Comparison of ENCODE assay signal across 1 cellular context in genomic region chr6:43170452-43171283, GRCh38.
TF ChIP-seq lines count a peak whose summit lies in the region.

Gene SRF, plus strand, starts transcription at chr6:43171269. Its CDS starts 388 bp downstream, at chr6:43171657.

TF ChIP-seq in K562, 482 proteins besides CTCF, POLR2A, EP300 and RAD21 (continued from another document and continues in another):
- TF ChIP-seq, protein P1, sequence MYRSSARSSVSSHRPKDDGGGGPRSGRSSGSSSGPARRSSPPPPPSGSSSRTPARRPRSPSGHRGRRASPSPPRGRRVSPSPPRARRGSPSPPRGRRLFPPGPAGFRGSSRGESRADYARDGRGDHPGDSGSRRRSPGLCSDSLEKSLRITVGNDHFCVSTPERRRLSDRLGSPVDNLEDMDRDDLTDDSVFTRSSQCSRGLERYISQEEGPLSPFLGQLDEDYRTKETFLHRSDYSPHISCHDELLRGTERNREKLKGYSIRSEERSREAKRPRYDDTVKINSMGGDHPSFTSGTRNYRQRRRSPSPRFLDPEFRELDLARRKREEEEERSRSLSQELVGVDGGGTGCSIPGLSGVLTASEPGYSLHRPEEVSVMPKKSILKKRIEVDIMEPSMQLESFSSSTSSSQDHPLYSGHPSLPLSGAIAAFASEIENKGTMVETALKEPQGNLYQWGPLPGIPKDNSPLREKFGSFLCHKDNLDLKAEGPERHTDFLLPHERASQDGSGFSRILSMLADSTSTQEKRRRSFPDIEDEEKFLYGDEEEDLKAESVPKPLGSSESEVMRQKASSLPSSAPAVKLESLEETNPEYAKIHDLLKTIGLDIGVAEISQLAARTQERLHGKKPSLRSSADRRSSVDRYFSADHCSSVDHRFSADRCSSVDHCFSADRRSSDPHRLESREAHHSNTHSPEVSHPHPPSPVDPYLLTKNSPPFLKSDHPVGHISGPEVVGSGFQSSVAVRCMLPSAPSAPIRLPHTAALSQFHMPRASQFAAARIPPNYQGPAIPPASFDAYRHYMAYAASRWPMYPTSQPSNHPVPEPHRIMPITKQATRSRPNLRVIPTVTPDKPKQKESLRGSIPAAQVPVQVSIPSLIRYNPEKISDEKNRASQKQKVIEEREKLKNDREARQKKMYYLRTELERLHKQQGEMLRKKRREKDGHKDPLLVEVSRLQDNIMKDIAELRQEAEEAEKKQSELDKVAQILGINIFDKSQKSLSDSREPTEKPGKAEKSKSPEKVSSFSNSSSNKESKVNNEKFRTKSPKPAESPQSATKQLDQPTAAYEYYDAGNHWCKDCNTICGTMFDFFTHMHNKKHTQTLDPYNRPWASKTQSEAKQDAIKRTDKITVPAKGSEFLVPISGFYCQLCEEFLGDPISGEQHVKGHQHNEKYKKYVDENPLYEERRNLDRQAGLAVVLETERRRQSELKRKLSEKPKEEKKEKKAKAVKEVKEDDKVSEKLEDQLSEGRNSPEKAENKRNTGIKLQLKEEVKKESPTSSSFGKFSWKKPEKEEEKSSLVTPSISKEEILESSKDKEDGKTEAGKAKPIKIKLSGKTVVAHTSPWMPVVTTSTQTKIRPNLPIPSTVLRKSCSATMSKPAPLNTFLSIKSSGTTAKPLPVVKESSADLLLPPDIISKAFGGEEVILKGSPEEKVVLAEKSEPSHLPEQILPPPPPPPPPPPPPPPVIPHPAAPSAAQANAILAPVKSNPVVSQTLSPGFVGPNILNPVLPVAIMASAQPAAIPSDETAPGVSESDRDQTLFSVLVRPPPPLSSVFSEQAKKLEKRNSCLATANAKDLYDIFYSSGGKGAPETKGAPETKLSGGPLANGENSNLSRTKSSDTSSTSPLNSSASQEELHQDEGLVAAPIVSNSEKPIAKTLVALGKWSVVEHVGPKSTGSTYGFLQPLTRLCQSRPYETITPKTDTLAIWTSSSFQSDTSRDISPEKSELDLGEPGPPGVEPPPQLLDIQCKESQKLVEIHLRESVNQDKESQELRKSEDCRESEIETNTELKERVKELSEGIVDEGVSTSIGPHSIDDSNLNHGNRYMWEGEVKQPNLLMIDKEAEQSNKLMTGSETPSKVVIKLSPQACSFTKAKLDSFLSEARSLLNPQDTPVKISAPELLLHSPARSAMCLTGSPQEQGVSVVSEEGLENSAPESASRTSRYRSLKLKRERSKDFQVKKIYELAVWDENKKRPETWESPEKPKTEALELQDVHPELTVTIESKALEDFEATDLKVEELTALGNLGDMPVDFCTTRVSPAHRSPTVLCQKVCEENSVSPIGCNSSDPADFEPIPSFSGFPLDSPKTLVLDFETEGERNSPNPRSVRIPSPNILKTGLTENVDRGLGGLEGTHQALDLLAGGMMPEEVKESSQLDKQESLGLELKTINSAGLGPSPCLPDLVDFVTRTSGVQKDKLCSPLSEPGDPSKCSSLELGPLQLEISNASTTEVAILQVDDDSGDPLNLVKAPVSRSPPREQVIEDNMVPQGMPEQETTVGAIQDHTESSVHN (IDR thresholded peaks at IDR 0.05; ENCODE audit: borderline replicate concordance in 1 of 2, low read depth in 1 of 2): no peak
- no peak for TF ChIP-seq MEF2A (IDR thresholded peaks at IDR 0.05; ENCODE audit: control insufficient read depth, low read depth, low read length)
- no peak for TF ChIP-seq SRSF1 (IDR thresholded peaks at IDR 0.05; ENCODE audit: low read depth, low read length)
- no peak for TF ChIP-seq ZBTB5 (IDR thresholded peaks at IDR 0.05)
- no peak for TF ChIP-seq MTF1 (CRISPR knock-in tag; IDR thresholded peaks at IDR 0.05; ENCODE audit: borderline replicate concordance)
- no peak for TF ChIP-seq RFX5 (IDR thresholded peaks at IDR 0.05; ENCODE audit: low read depth, low read length)
- no peak for TF ChIP-seq BRF1 (IDR thresholded peaks at IDR 0.05; ENCODE audit: borderline replicate concordance, extremely low read depth, insufficient read length)
- TF ChIP-seq PRPF4 (IDR thresholded peaks at IDR 0.05; ENCODE audit: insufficient read depth, low read depth, low read length, poor library complexity, severe bottlenecking): no peak
- TF ChIP-seq, protein P2, sequence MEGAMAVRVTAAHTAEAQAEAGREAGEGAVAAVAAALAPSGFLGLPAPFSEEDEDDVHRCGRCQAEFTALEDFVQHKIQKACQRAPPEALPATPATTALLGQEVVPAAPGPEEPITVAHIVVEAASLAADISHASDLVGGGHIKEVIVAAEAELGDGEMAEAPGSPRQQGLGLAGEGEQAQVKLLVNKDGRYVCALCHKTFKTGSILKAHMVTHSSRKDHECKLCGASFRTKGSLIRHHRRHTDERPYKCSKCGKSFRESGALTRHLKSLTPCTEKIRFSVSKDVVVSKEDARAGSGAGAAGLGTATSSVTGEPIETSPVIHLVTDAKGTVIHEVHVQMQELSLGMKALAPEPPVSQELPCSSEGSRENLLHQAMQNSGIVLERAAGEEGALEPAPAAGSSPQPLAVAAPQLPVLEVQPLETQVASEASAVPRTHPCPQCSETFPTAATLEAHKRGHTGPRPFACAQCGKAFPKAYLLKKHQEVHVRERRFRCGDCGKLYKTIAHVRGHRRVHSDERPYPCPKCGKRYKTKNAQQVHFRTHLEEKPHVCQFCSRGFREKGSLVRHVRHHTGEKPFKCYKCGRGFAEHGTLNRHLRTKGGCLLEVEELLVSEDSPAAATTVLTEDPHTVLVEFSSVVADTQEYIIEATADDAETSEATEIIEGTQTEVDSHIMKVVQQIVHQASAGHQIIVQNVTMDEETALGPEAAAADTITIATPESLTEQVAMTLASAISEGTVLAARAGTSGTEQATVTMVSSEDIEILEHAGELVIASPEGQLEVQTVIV (CRISPR knock-in tag; IDR thresholded peaks at IDR 0.05; ENCODE audit: borderline replicate concordance): no peak
- TF ChIP-seq, protein P3, sequence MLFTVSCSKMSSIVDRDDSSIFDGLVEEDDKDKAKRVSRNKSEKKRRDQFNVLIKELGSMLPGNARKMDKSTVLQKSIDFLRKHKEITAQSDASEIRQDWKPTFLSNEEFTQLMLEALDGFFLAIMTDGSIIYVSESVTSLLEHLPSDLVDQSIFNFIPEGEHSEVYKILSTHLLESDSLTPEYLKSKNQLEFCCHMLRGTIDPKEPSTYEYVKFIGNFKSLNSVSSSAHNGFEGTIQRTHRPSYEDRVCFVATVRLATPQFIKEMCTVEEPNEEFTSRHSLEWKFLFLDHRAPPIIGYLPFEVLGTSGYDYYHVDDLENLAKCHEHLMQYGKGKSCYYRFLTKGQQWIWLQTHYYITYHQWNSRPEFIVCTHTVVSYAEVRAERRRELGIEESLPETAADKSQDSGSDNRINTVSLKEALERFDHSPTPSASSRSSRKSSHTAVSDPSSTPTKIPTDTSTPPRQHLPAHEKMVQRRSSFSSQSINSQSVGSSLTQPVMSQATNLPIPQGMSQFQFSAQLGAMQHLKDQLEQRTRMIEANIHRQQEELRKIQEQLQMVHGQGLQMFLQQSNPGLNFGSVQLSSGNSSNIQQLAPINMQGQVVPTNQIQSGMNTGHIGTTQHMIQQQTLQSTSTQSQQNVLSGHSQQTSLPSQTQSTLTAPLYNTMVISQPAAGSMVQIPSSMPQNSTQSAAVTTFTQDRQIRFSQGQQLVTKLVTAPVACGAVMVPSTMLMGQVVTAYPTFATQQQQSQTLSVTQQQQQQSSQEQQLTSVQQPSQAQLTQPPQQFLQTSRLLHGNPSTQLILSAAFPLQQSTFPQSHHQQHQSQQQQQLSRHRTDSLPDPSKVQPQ (CRISPR knock-in tag; IDR thresholded peaks at IDR 0.05; ENCODE audit: borderline replicate concordance): no peak
- no peak for TF ChIP-seq ZNF780A (CRISPR knock-in tag; IDR thresholded peaks at IDR 0.05)
- TF ChIP-seq ZNF79 (CRISPR knock-in tag; IDR thresholded peaks at IDR 0.05; ENCODE audit: low read depth): 0 out of 2 replicates have a peak, but pooled peaks have one; percentile 26
- peak; percentile 85 for TF ChIP-seq FOS (IDR thresholded peaks at IDR 0.05; ENCODE audit: extremely low read depth, insufficient read length)
- no peak for TF ChIP-seq ZNF707 (CRISPR knock-in tag; conservative IDR thresholded peaks at IDR 0.05)
- no peak for TF ChIP-seq SPI1 (IDR thresholded peaks at IDR 0.05; ENCODE audit: borderline replicate concordance, low read depth, low read length)
- TF ChIP-seq SRSF3 (IDR thresholded peaks at IDR 0.05; ENCODE audit: insufficient read depth, low read length): no peak
- TF ChIP-seq, protein P4, sequence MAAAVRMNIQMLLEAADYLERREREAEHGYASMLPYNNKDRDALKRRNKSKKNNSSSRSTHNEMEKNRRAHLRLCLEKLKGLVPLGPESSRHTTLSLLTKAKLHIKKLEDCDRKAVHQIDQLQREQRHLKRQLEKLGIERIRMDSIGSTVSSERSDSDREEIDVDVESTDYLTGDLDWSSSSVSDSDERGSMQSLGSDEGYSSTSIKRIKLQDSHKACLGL (CRISPR knock-in tag; IDR thresholded peaks at IDR 0.05; ENCODE audit: borderline replicate concordance, poor library complexity, severe bottlenecking): no peak
- no peak for TF ChIP-seq TRIM24 (IDR thresholded peaks at IDR 0.05)
- TF ChIP-seq TARDBP (IDR thresholded peaks at IDR 0.05): no peak; the same call in 1 of the 2 replicates
- no peak for TF ChIP-seq CC2D1A (IDR thresholded peaks at IDR 0.05)
- no peak for TF ChIP-seq ESRRB (CRISPR knock-in tag; IDR thresholded peaks at IDR 0.05; ENCODE audit: borderline replicate concordance)
- no peak for TF ChIP-seq ZNF316 (IDR thresholded peaks at IDR 0.05)
- TF ChIP-seq ZNF76 (CRISPR knock-in tag; IDR thresholded peaks at IDR 0.05; ENCODE audit: borderline replicate concordance): no peak
- TF ChIP-seq MECOM (CRISPR knock-in tag; IDR thresholded peaks at IDR 0.05): no peak
- TF ChIP-seq BRD4 (IDR thresholded peaks at IDR 0.05): no peak
- no peak for TF ChIP-seq IFI16 (CRISPR knock-in tag; IDR thresholded peaks at IDR 0.05)
- TF ChIP-seq ZSCAN29 (IDR thresholded peaks at IDR 0.05): no peak
- no peak for TF ChIP-seq SMARCA5 (IDR thresholded peaks at IDR 0.05)
- TF ChIP-seq ZNF655 (CRISPR knock-in tag; IDR thresholded peaks at IDR 0.05): no peak
- no peak for TF ChIP-seq FUS (optimal IDR thresholded peaks at IDR 0.05; ENCODE audit: low read depth, low read length)
- TF ChIP-seq KDM5B (IDR thresholded peaks at IDR 0.05; ENCODE audit: insufficient replicate concordance, low read depth, low read length): peak; percentile 66
- no peak for TF ChIP-seq POU5F1 (IDR thresholded peaks at IDR 0.05; ENCODE audit: borderline replicate concordance, low read depth, low read length, partially characterized antibody)
- no peak for TF ChIP-seq YY1 (IDR thresholded peaks at IDR 0.05; ENCODE audit: borderline replicate concordance in 1 of 3, control insufficient read depth in 1 of 3, extremely low read depth in 1 of 3, insufficient read depth in 3 of 3, insufficient read length in 1 of 3, insufficient replicate concordance in 2 of 3, low read depth in 1 of 3, low read length in 2 of 3)
- TF ChIP-seq TSHZ1 (CRISPR knock-in tag; IDR thresholded peaks at IDR 0.05): no peak
- TF ChIP-seq FIP1L1 (IDR thresholded peaks at IDR 0.05; ENCODE audit: low read depth, low read length, poor library complexity, severe bottlenecking): no peak
- no peak for TF ChIP-seq ZC3H4 (CRISPR knock-in tag; IDR thresholded peaks at IDR 0.05; ENCODE audit: borderline replicate concordance)
- peak; percentile 15; the same call in 1 of the 2 replicates for TF ChIP-seq CREB3L1 (IDR thresholded peaks at IDR 0.05; ENCODE audit: borderline replicate concordance, low read depth)
